Comparison of ENCODE assay signal across 2 cellular contexts in the genomic region with DNA sequence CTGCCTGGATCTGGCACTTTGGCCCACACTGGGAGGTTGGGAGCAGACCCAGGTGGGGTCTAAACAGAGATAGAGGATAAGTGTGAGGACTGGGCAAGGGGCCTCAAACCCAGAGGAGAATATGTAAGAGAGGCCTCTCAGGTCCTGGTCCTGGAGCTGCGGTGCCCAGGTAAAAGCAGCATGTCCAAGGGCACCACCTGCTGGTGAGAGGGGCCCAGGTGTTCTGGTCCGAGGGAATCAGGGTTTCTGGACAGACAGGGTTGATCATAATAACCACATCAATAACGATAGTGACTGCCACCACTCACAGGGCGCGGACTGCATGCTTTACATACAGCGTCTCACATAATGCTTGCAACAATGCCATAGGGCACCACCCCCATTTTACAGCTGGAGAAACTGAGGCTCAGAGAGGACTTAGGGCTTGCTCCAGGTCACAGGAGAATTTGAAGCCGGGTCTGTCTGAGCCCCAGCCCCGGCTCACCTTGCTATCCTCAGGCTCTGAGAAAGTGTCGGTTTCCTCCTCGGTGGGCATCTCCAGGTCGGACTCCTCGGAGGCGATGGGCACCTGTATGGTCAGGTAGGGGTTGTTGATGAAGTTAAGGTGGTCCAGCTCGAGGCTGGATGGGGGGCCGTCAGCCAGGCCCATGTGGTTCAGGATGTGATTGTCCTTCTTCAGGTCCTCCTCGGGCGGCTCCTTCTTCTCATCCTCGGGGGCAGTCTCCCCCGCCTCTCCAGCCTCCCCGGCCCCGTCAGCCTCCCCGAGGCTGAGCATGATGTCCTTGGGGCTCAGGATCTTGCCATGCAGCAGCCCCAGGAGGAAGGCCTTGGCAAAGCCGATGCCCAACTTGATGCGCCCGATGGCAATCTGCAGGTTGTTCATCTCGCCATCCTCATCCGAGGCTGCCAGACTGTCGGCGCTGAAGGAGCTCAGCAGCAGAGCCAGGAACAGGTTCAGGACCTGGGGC.
TF ChIP-seq lines count a peak whose summit lies in the region.

No MANE protein-coding gene starts in this region.

TF ChIP-seq in GM23338, 12 proteins besides CTCF, POLR2A, EP300 and RAD21:
- TF ChIP-seq NANOG (IDR thresholded peaks at IDR 0.05; ENCODE audit: borderline replicate concordance) (no peak), EZH2 (IDR thresholded peaks at IDR 0.05; ENCODE audit: low read depth, unreplicated experiment) (no peak)

TF ChIP-seq in liver, 16 proteins besides CTCF, POLR2A, EP300 and RAD21:
- TF ChIP-seq JUND (IDR thresholded peaks at IDR 0.05): no peak
- no peak for TF ChIP-seq EGR1 (IDR thresholded peaks at IDR 0.05; ENCODE audit: low read depth in 2 of 2)
- TF ChIP-seq FOXA1 (IDR thresholded peaks at IDR 0.05): no peak
- TF ChIP-seq YY1 (IDR thresholded peaks at IDR 0.05): no peak
- TF ChIP-seq TAF1 (conservative IDR thresholded peaks at IDR 0.05): no peak
- TF ChIP-seq, protein P1, sequence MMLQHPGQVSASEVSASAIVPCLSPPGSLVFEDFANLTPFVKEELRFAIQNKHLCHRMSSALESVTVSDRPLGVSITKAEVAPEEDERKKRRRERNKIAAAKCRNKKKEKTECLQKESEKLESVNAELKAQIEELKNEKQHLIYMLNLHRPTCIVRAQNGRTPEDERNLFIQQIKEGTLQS (IDR thresholded peaks at IDR 0.05): no peak
- no peak for TF ChIP-seq GABPA (IDR thresholded peaks at IDR 0.05 in 1 of 2, conservative IDR thresholded peaks at IDR 0.05 in 1 of 2)
- TF ChIP-seq RXRA (IDR thresholded peaks at IDR 0.05): no peak
- no peak for TF ChIP-seq HNF4G (IDR thresholded peaks at IDR 0.05)
- TF ChIP-seq SP1 (IDR thresholded peaks at IDR 0.05): no peak
